ENCODE assay signal across 11 cellular contexts in the genomic region with DNA sequence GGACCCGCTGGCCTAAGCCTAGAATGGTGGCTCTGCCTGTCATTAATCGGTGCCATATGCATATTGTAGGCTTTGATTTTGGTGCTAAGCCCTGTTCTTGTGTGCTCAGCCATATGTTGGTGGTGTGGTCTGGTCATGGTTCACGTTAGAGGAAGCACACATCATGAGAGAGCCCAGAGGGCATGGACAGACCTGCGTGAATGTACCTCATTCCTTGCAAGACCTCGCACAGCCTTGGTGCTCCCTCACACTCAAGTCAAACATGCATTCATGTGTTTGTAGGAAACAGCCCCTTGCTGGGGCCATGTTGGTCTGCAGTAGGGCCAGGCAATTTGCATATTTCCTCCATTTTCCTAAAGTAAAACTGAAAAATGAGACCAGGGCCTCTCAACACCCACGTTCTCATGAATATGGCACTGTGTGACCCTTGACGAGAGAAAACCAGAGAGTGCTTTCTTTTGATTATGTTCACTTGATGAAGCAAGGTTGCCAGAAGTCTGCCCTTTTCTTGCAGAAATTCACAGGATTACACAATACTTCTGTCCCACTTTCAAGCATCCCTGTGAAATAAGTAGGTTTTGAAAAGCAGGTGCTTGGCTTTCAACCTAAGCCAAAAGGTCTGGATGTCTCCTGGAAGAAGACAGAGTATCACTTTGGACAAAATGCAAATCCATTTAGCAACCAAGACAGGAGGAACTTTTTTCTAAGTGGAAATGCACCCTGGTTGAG.
DNase-seq lines count a peak whose midpoint lies in the region; ATAC-seq and TF ChIP-seq lines count a peak whose summit lies in the region.
"Had no signal": no experiment of that assay in that cellular context is flagged by ENCODE, and none has a peak within 500 bp of the region (broad histone marks: within the 10 kb centered on the region; RNA-seq: fewer than 3 reads in every experiment).

No MANE protein-coding gene starts in this region.

- peaks cover 8% of the 10 kb centered on the region for H3K4me1 Mint-ChIP-seq in activated CD4-positive, alpha-beta T cell treated with anti-CD3 and anti-CD28 coated beads, Interleukin-2, amount 10 ng/mL, durations not matched to agents 7 days and 5 days
- peaks cover 6 to 34% (median 22%) of the 10 kb centered on the region in 4 donors for H3K4me1 Mint-ChIP-seq in naive thymus-derived CD8-positive, alpha-beta T cell
- H3K4me1 Mint-ChIP-seq: WTC11 had no signal

- H3K9me3 Mint-ChIP-seq in activated CD4-positive, alpha-beta T cell treated with anti-CD3 and anti-CD28 coated beads, Interleukin-2, amount 10 ng/mL, durations not matched to agents 7 days and 5 days = no peaks in the 10 kb centered on the region
- H3K9me3 Mint-ChIP-seq in naive thymus-derived CD8-positive, alpha-beta T cell = no peaks in the 10 kb centered on the region
- H3K9me3 Mint-ChIP-seq: WTC11 had no signal

- peak; percentile 76 for ATAC-seq in HG03159 (IDR thresholded peaks at IDR 0.05; ENCODE audit: unreplicated experiment)
- peak in 1 of 2 donors; percentile 18 for ATAC-seq in naive thymus-derived CD8-positive, alpha-beta T cell
- ATAC-seq: WTC11 had no signal

- H3K4me3 Mint-ChIP-seq in activated CD4-positive, alpha-beta T cell treated with anti-CD3 and anti-CD28 coated beads, Interleukin-2, amount 10 ng/mL, durations not matched to agents 7 days and 5 days = no peak overlapping the region
- no peak overlapping the region for H3K4me3 Mint-ChIP-seq in naive thymus-derived CD8-positive, alpha-beta T cell
- H3K4me3 Mint-ChIP-seq: WTC11 had no signal

- H3K27me3 Mint-ChIP-seq in activated CD4-positive, alpha-beta T cell treated with anti-CD3 and anti-CD28 coated beads, Interleukin-2, amount 10 ng/mL, durations not matched to agents 7 days and 5 days = no peaks in the 10 kb centered on the region
- H3K27me3 Mint-ChIP-seq in naive thymus-derived CD8-positive, alpha-beta T cell = no peaks in the 10 kb centered on the region

- no peak for TF ChIP-seq CTCF in GM20000 (IDR thresholded peaks at IDR 0.05; ENCODE audit: extremely low read depth, missing control alignments)

- peak overlapping the region; percentile 51 for H3K27ac Mint-ChIP-seq in activated CD4-positive, alpha-beta T cell treated with anti-CD3 and anti-CD28 coated beads, Interleukin-2, amount 10 ng/mL, durations not matched to agents 7 days and 5 days
- peak overlapping the region in 8 of 10 donors; percentile 16 to 80 (median 50) for H3K27ac Mint-ChIP-seq in naive thymus-derived CD8-positive, alpha-beta T cell
- H3K27ac Mint-ChIP-seq: WTC11 had no signal

- CTCF ChIA-PET in activated CD4-positive, alpha-beta T cell treated with anti-CD3 and anti-CD28 coated beads, Interleukin-2, amount 10 ng/mL, durations not matched to agents 7 days and 5 days (lab: Charles Lee) = no interaction called here

- DNase-seq in activated CD4-positive, alpha-beta T cell treated with anti-CD3 and anti-CD28 coated beads, Interleukin-2, amount 10 ng/mL, durations not matched to agents 7 days and 5 days = no peak
- no peak for DNase-seq in activated CD4-positive, alpha-beta T cell treated with anti-CD3 and anti-CD28 coated beads, Interleukin-2, amount 50 U/mL, for 48 hours
- DNase-seq in GM20000 (ENCODE audit: low spot score) (peak; percentile 73), HuH-7.5 (ENCODE audit: low spot score) (no peak), COLO829 (ENCODE audit: low spot score) (no peak), NCI-H1694 (lab: John Stamatoyannopoulos, UW) (no peak)
- no peak for DNase-seq in naive thymus-derived CD8-positive, alpha-beta T cell
- DNase-seq: NCI-H526 treated with DMSO at 0.1 percent for 48 hours, transverse colon had no signal

- peaks cover 46% of the 10 kb centered on the region for H3K36me3 Mint-ChIP-seq in activated CD4-positive, alpha-beta T cell treated with anti-CD3 and anti-CD28 coated beads, Interleukin-2, amount 10 ng/mL, durations not matched to agents 7 days and 5 days (ENCODE audit: low read depth)
- H3K36me3 Mint-ChIP-seq in naive thymus-derived CD8-positive, alpha-beta T cell = peaks cover 5 to 54% (median 21%) of the 10 kb centered on the region in 3 donors
- H3K36me3 Mint-ChIP-seq: WTC11 had no signal

- POLR2A ChIA-PET in activated CD4-positive, alpha-beta T cell treated with anti-CD3 and anti-CD28 coated beads, Interleukin-2, amount 10 ng/mL, durations not matched to agents 7 days and 5 days (lab: Charles Lee) = no interaction called here
- POLR2A ChIA-PET in naive thymus-derived CD8-positive, alpha-beta T cell (lab: Charles Lee) = no interaction called here
